Comparison of ENCODE assay signal across 9 cellular contexts in genomic region chr2:71467180-71467815, GRCh38. TPM values are rescaled to one million over a fixed set of nuclear protein-coding genes. Genes with fewer than 3 reads are reported as not detected.
DNase-seq lines count a peak whose midpoint lies in the region; ATAC-seq and TF ChIP-seq lines count a peak whose summit lies in the region.
"Had no signal": no experiment of that assay in that cellular context is flagged by ENCODE, and none has a peak within 500 bp of the region (broad histone marks: within the 10 kb centered on the region; RNA-seq: fewer than 3 reads in every experiment).

No MANE protein-coding gene starts in this region.

- H3K4me3 Mint-ChIP-seq in activated T-helper 1 cell treated with anti-CD3 and anti-CD28 coated beads, Interleukin-12 subunit alpha, Interleukin-12 subunit beta, Interleukin-2, Interleukin-4 antibody, amounts not matched to agents 30 ng/mL and 10 ng/mL and 1 ng/mL, durations not matched to agents 14 hours and 24 hours and 36 hours: peak overlapping the region; percentile 78

- H3K4me1 Mint-ChIP-seq in activated T-helper 1 cell treated with anti-CD3 and anti-CD28 coated beads, Interleukin-12 subunit alpha, Interleukin-12 subunit beta, Interleukin-2, Interleukin-4 antibody, amounts not matched to agents 30 ng/mL and 10 ng/mL and 1 ng/mL, durations not matched to agents 14 hours and 24 hours and 36 hours (ENCODE audit: low read depth): peaks cover 8% of the 10 kb centered on the region

- peaks cover 36% of the 10 kb centered on the region for H3K27me3 Mint-ChIP-seq in activated T-helper 1 cell treated with anti-CD3 and anti-CD28 coated beads, Interleukin-12 subunit alpha, Interleukin-12 subunit beta, Interleukin-2, Interleukin-4 antibody, amounts not matched to agents 30 ng/mL and 10 ng/mL and 1 ng/mL, durations not matched to agents 14 hours and 24 hours and 36 hours (ENCODE audit: insufficient read depth)

- no peak for TF ChIP-seq CTCF in gastrocnemius medialis (IDR thresholded peaks at IDR 0.05 in 4 of 5, conservative IDR thresholded peaks at IDR 0.05 in 1 of 5)

- H3K4me3 ChIP-seq in GM23248 (peak overlapping the region; percentile 75), gastrocnemius medialis (peak overlapping the region; percentile 68 to 88 (median 72))

- peaks cover 11% of the 10 kb centered on the region for H3K4me1 ChIP-seq in GM23248 (ENCODE audit: insufficient read depth)
- H3K4me1 ChIP-seq in gastrocnemius medialis: peaks cover 63 to 73% of the 10 kb centered on the region in 2 donors

- H3K36me3 Mint-ChIP-seq in activated T-helper 1 cell treated with anti-CD3 and anti-CD28 coated beads, Interleukin-12 subunit alpha, Interleukin-12 subunit beta, Interleukin-2, Interleukin-4 antibody, amounts not matched to agents 30 ng/mL and 10 ng/mL and 1 ng/mL, durations not matched to agents 14 hours and 24 hours and 36 hours (ENCODE audit: low read depth): no peaks in the 10 kb centered on the region

- ATAC-seq in gastrocnemius medialis: no peak

- H3K27ac ChIP-seq in GM23248: no peak overlapping the region
- peak overlapping the region; percentile 77 to 99 (median 86) for H3K27ac ChIP-seq in gastrocnemius medialis
- H3K27ac ChIP-seq in caudate nucleus (ENCODE audit: low read depth, low read length): no peak overlapping the region

- peak overlapping the region; percentile 75 for H2AFZ ChIP-seq in GM23248

- in situ Hi-C loops in GM23248 (cut with MboI): no loop called here
- in situ Hi-C loops in gastrocnemius medialis (cut with MboI; ENCODE audit: low sequenced_read_pairs in 4 of 4): loop anchor here in 2 of 4 donors (5.0 to 10.0 kb wide), 2 partner anchors 40 to 48 kb away; no protein-coding TSS in a partner anchor

- intact Hi-C loops in activated T-helper 1 cell treated with anti-CD3 and anti-CD28 coated beads, Interleukin-12 subunit alpha, Interleukin-12 subunit beta, Interleukin-2, Interleukin-4 antibody, amounts not matched to agents 30 ng/mL and 10 ng/mL and 1 ng/mL, durations not matched to agents 14 hours and 24 hours and 36 hours (cut with micrococcal nuclease): no loop called here
- intact Hi-C loops in gastrocnemius medialis (cut with DNase I; ENCODE audit: low total_unique reads): no loop called here

- 20 to 22% methylated on average over 7 of the region's 7 CpGs for WGBS in GM23248 (ENCODE audit: low coverage in 1 of 2, low lambda C conversion rate in 2 of 2, missing lambda C conversion rate in 2 of 2), 2 experiments

- H3K9ac ChIP-seq in GM23248: no peak overlapping the region

- H3F3A ChIP-seq in GM23248 (ENCODE audit: insufficient read depth): no peaks in the 10 kb centered on the region

- no peak overlapping the region for H3K27ac Mint-ChIP-seq in activated T-helper 1 cell treated with anti-CD3 and anti-CD28 coated beads, Interleukin-12 subunit alpha, Interleukin-12 subunit beta, Interleukin-2, Interleukin-4 antibody, amounts not matched to agents 30 ng/mL and 10 ng/mL and 1 ng/mL, durations not matched to agents 14 hours and 24 hours and 36 hours

- H3K36me3 ChIP-seq in GM23248 (ENCODE audit: low read depth): no peaks in the 10 kb centered on the region
- peaks cover 0 to 3% of the 10 kb centered on the region in 2 donors for H3K36me3 ChIP-seq in gastrocnemius medialis

- no peak for TF ChIP-seq POLR2A in gastrocnemius medialis (IDR thresholded peaks at IDR 0.05)

- H3K27me3 ChIP-seq in GM23248 (replicated peaks; ENCODE audit: insufficient read depth) (peaks cover 59% of the 10 kb centered on the region), gastrocnemius medialis (no peaks in the 10 kb centered on the region)

- no peaks in the 10 kb centered on the region for H3K79me2 ChIP-seq in GM23248 (ENCODE audit: insufficient read depth)

- H3K4me2 ChIP-seq in GM23248 (ENCODE audit: unreplicated experiment): peak overlapping the region; percentile 88

- H3K9me3 ChIP-seq in GM23248 (ENCODE audit: low read depth) (no peaks in the 10 kb centered on the region), gastrocnemius medialis (no peaks in the 10 kb centered on the region)

- no peaks in the 10 kb centered on the region for H3K9me3 Mint-ChIP-seq in activated T-helper 1 cell treated with anti-CD3 and anti-CD28 coated beads, Interleukin-12 subunit alpha, Interleukin-12 subunit beta, Interleukin-2, Interleukin-4 antibody, amounts not matched to agents 30 ng/mL and 10 ng/mL and 1 ng/mL, durations not matched to agents 14 hours and 24 hours and 36 hours

- DNase-seq in GM23248 (no peak), hepatic stellate cell (ENCODE audit: low spot score) (peak; percentile 23), gastrocnemius medialis (peak in 1 of 2 donors; percentile 7), DMS79 treated with DMSO at 0.1 percent for 48 hours (lab: John Stamatoyannopoulos, UW) (no peak), HK-2 (ENCODE audit: unreplicated experiment) (no peak), 8988T (no peak), caudate nucleus (lab: John Stamatoyannopoulos, UW) (no peak)
- DNase-seq in activated T-helper 1 cell treated with anti-CD3 and anti-CD28 coated beads, Interleukin-12 subunit alpha, Interleukin-12 subunit beta, Interleukin-2, Interleukin-4 antibody, amounts not matched to agents 30 ng/mL and 10 ng/mL and 1 ng/mL, durations not matched to agents 14 hours and 24 hours and 36 hours (ENCODE audit: low spot score): no peak
- DNase-seq: MV-4-11 had no signal

- H3K9me2 ChIP-seq in GM23248 (ENCODE audit: insufficient read depth): no peaks in the 10 kb centered on the region

- H4K20me1 ChIP-seq in GM23248 (ENCODE audit: insufficient read depth): no peaks in the 10 kb centered on the region

RNA-seq across cellular contexts. Expression of gene DYSF, which starts 13.9 kb away (rescaled TPM):
- total RNA-seq in GM23248 (2014; rRNA removed; shearing (Covaris generic)): 0.54 TPM in 1 of 2 replicates, not detected in the other
- polyA plus RNA-seq in GM23248 (2016; fragmentation: Nextera tagmentation; extraction: Ambion mirVana): 0.25 and 0.42 TPM in 2 replicates
- not detected in 2 replicates for total RNA-seq in activated T-helper 1 cell treated with anti-CD3 and anti-CD28 coated beads, Interleukin-12 subunit alpha, Interleukin-12 subunit beta, Interleukin-2, Interleukin-4 antibody, amounts not matched to agents 30 ng/mL and 10 ng/mL and 1 ng/mL, durations not matched to agents 14 hours and 24 hours and 36 hours
- 100 to 1,000 TPM in 2 of 4 donors, 10 to 100 TPM in 2; 40.7 to 267 (median 153) TPM for total RNA-seq in gastrocnemius medialis

Comparison
In these comparisons a context has a peak if more than half of its experiments do, and no peak if none do; other contexts are left out.
1. H3K27ac ChIP-seq: peak in gastrocnemius medialis (4 of 4); none in GM23248 (single experiment) and caudate nucleus (single experiment).
2. RNA of gene DYSF, which starts 13.9 kb away (total RNA-seq): 40.7 to 267 TPM in gastrocnemius medialis; 0.54 TPM in GM23248 and not detected in activated T-helper 1 cell treated with anti-CD3 and anti-CD28 coated beads, Interleukin-12 subunit alpha, Interleukin-12 subunit beta, Interleukin-2, Interleukin-4 antibody, amounts not matched to agents 30 ng/mL and 10 ng/mL and 1 ng/mL, durations not matched to agents 14 hours and 24 hours and 36 hours; every median in the first group is over 10 times any median in the second.